In the genomic region with DNA sequence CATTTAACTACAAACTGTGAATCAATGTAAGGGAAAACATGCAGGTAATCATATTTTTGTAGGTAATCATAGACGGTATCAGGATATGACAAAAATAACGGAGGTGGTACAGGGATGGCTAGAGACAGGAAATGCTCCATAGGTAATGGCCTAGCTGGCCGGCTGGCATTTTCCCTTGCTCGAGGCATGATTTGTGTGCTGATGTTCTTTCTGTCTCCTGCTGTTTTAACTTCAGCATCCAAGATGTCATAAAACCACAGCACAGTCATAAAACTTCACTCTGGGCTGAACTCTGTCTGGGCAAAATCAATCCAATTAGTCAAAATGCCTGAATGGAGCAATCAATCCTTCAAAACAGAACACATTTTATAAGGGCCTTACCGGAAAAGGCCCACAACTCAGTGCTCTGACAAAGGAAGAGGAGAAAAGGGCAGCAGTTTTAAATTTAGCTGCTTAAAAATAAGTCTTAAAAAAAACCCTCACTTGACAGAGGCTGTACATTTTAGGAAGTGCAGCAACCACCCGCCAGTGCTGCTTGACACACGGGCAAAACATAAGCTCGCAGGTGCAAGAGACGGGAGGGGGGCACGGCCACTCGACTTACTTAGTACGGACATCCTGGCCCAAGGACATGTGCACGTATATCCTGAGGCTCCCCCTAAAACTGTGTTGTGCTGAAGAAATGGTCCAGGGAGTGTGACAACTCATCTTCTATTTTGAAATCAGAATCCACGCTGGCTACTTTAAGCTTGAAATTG, we compare ENCODE assay signal across 1 cellular context.
TF ChIP-seq lines count a peak whose summit lies in the region.

No MANE protein-coding gene starts in this region.

TF ChIP-seq in HEK293, 187 proteins besides CTCF, POLR2A, EP300 and RAD21 (continued from another document and continues in another):
- TF ChIP-seq, protein P1, sequence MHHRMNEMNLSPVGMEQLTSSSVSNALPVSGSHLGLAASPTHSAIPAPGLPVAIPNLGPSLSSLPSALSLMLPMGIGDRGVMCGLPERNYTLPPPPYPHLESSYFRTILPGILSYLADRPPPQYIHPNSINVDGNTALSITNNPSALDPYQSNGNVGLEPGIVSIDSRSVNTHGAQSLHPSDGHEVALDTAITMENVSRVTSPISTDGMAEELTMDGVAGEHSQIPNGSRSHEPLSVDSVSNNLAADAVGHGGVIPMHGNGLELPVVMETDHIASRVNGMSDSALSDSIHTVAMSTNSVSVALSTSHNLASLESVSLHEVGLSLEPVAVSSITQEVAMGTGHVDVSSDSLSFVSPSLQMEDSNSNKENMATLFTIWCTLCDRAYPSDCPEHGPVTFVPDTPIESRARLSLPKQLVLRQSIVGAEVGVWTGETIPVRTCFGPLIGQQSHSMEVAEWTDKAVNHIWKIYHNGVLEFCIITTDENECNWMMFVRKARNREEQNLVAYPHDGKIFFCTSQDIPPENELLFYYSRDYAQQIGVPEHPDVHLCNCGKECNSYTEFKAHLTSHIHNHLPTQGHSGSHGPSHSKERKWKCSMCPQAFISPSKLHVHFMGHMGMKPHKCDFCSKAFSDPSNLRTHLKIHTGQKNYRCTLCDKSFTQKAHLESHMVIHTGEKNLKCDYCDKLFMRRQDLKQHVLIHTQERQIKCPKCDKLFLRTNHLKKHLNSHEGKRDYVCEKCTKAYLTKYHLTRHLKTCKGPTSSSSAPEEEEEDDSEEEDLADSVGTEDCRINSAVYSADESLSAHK (tag by site-specific recombination; IDR thresholded peaks at IDR 0.05) = peak; percentile 98
- TF ChIP-seq ZNF777 (tag by site-specific recombination; IDR thresholded peaks at IDR 0.05; ENCODE audit: borderline replicate concordance) (no peak), KLF9 (tag by site-specific recombination; IDR thresholded peaks at IDR 0.05; ENCODE audit: low read depth) (peak; percentile 49; the same call in 1 of the 2 replicates), IKZF3 (tag by site-specific recombination; IDR thresholded peaks at IDR 0.05) (peak; percentile 97), ZNF214 (tag by site-specific recombination; IDR thresholded peaks at IDR 0.05; ENCODE audit: borderline replicate concordance) (no peak), ZNF114 (tag by site-specific recombination; IDR thresholded peaks at IDR 0.05) (no peak), FEZF1 (tag by site-specific recombination; IDR thresholded peaks at IDR 0.05) (peak; percentile 100), ZNF561 (tag by site-specific recombination; IDR thresholded peaks at IDR 0.05; ENCODE audit: borderline replicate concordance) (peak; percentile 97), ZNF394 (tag by site-specific recombination; IDR thresholded peaks at IDR 0.05; ENCODE audit: borderline replicate concordance) (peak; percentile 49; the same call in 1 of the 2 replicates), ZFHX2 (tag by site-specific recombination; conservative IDR thresholded peaks at IDR 0.05) (no peak), ZNF274 (IDR thresholded peaks at IDR 0.05; ENCODE audit: low read length) (no peak), ZNF274 (tag by site-specific recombination; IDR thresholded peaks at IDR 0.05; ENCODE audit: borderline replicate concordance) (no peak), ZNF677 (tag by site-specific recombination; IDR thresholded peaks at IDR 0.05) (no peak), ZSCAN23 (tag by site-specific recombination; IDR thresholded peaks at IDR 0.05) (peak; percentile 32; the same call in 1 of the 2 replicates), ZNF501 (tag by site-specific recombination; IDR thresholded peaks at IDR 0.05) (peak; percentile 69; the same call in 1 of the 2 replicates), ZEB2 (tag by site-specific recombination; IDR thresholded peaks at IDR 0.05) (peak; percentile 93), YY2 (tag by site-specific recombination; IDR thresholded peaks at IDR 0.05) (no peak), ZNF843 (tag by site-specific recombination; IDR thresholded peaks at IDR 0.05) (peak; percentile 99), HOXC10 (CRISPR knock-in tag; IDR thresholded peaks at IDR 0.05) (no peak), TCF7L2 (IDR thresholded peaks at IDR 0.05; ENCODE audit: borderline replicate concordance, low read depth, low read length) (peak; percentile 67), SCRT1 (tag by site-specific recombination; IDR thresholded peaks at IDR 0.05; ENCODE audit: borderline replicate concordance) (peak; percentile 56; the same call in 1 of the 2 replicates), ZNF624 (tag by site-specific recombination; IDR thresholded peaks at IDR 0.05) (no peak), ZNF596 (tag by site-specific recombination; IDR thresholded peaks at IDR 0.05) (peak; percentile 70), ZNF121 (tag by site-specific recombination; IDR thresholded peaks at IDR 0.05) (peak; percentile 92), SCRT2 (tag by site-specific recombination; IDR thresholded peaks at IDR 0.05) (no peak), ZNF670 (tag by site-specific recombination; IDR thresholded peaks at IDR 0.05; ENCODE audit: low read depth) (no peak), REPIN1 (tag by site-specific recombination; IDR thresholded peaks at IDR 0.05; ENCODE audit: low read depth) (no peak), ZNF473 (tag by site-specific recombination; IDR thresholded peaks at IDR 0.05) (no peak), BCL11A (tag by site-specific recombination; IDR thresholded peaks at IDR 0.05; ENCODE audit: low read depth) (peak; percentile 88), ZNF184 (tag by site-specific recombination; IDR thresholded peaks at IDR 0.05) (no peak), ZNF266 (tag by site-specific recombination; IDR thresholded peaks at IDR 0.05; ENCODE audit: low read depth) (no peak), HOXD13 (CRISPR knock-in tag; IDR thresholded peaks at IDR 0.05; ENCODE audit: borderline replicate concordance) (peak; percentile 80), ZNF335 (tag by site-specific recombination; conservative IDR thresholded peaks at IDR 0.05) (peak; percentile 44), ZNF830 (tag by site-specific recombination; IDR thresholded peaks at IDR 0.05; ENCODE audit: low read depth) (no peak), ZNF791 (tag by site-specific recombination; IDR thresholded peaks at IDR 0.05) (no peak), ZNF530 (tag by site-specific recombination; IDR thresholded peaks at IDR 0.05; ENCODE audit: low read depth) (no peak), SP2 (tag by site-specific recombination; IDR thresholded peaks at IDR 0.05) (peak; percentile 49), ZNF549 (tag by site-specific recombination; IDR thresholded peaks at IDR 0.05) (no peak), OSR2 (tag by site-specific recombination; IDR thresholded peaks at IDR 0.05) (peak; percentile 95)
- TF ChIP-seq, protein P2, sequence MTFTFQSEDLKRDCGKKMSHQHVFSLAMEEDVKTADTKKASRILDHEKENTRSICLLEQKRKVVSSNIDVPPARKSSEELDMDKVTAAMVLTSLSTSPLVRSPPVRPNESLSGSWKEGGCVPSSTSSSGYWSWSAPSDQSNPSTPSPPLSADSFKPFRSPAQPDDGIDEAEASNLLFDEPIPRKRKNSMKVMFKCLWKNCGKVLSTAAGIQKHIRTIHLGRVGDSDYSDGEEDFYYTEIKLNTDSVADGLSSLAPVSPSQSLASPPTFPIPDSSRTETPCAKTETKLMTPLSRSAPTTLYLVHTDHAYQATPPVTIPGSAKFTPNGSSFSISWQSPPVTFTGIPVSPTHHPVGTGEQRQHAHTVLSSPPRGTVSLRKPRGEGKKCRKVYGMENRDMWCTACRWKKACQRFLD (tag by site-specific recombination; IDR thresholded peaks at IDR 0.05) = no peak
- TF ChIP-seq, protein P3, sequence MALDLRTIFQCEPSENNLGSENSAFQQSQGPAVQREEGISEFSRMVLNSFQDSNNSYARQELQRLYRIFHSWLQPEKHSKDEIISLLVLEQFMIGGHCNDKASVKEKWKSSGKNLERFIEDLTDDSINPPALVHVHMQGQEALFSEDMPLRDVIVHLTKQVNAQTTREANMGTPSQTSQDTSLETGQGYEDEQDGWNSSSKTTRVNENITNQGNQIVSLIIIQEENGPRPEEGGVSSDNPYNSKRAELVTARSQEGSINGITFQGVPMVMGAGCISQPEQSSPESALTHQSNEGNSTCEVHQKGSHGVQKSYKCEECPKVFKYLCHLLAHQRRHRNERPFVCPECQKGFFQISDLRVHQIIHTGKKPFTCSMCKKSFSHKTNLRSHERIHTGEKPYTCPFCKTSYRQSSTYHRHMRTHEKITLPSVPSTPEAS (tag by site-specific recombination; IDR thresholded peaks at IDR 0.05) = no peak; the same call in 1 of the 2 replicates
- TF ChIP-seq, protein P4, sequence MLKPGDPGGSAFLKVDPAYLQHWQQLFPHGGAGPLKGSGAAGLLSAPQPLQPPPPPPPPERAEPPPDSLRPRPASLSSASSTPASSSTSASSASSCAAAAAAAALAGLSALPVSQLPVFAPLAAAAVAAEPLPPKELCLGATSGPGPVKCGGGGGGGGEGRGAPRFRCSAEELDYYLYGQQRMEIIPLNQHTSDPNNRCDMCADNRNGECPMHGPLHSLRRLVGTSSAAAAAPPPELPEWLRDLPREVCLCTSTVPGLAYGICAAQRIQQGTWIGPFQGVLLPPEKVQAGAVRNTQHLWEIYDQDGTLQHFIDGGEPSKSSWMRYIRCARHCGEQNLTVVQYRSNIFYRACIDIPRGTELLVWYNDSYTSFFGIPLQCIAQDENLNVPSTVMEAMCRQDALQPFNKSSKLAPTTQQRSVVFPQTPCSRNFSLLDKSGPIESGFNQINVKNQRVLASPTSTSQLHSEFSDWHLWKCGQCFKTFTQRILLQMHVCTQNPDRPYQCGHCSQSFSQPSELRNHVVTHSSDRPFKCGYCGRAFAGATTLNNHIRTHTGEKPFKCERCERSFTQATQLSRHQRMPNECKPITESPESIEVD (tag by site-specific recombination; IDR thresholded peaks at IDR 0.05) = peak; percentile 100
- TF ChIP-seq, protein P5, sequence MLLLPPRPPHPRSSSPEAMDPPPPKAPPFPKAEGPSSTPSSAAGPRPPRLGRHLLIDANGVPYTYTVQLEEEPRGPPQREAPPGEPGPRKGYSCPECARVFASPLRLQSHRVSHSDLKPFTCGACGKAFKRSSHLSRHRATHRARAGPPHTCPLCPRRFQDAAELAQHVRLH (tag by site-specific recombination; IDR thresholded peaks at IDR 0.05) = peak; percentile 94
- TF ChIP-seq, protein P6, sequence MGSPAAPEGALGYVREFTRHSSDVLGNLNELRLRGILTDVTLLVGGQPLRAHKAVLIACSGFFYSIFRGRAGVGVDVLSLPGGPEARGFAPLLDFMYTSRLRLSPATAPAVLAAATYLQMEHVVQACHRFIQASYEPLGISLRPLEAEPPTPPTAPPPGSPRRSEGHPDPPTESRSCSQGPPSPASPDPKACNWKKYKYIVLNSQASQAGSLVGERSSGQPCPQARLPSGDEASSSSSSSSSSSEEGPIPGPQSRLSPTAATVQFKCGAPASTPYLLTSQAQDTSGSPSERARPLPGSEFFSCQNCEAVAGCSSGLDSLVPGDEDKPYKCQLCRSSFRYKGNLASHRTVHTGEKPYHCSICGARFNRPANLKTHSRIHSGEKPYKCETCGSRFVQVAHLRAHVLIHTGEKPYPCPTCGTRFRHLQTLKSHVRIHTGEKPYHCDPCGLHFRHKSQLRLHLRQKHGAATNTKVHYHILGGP (tag by site-specific recombination; IDR thresholded peaks at IDR 0.05) = peak; percentile 84
- TF ChIP-seq, protein P7, sequence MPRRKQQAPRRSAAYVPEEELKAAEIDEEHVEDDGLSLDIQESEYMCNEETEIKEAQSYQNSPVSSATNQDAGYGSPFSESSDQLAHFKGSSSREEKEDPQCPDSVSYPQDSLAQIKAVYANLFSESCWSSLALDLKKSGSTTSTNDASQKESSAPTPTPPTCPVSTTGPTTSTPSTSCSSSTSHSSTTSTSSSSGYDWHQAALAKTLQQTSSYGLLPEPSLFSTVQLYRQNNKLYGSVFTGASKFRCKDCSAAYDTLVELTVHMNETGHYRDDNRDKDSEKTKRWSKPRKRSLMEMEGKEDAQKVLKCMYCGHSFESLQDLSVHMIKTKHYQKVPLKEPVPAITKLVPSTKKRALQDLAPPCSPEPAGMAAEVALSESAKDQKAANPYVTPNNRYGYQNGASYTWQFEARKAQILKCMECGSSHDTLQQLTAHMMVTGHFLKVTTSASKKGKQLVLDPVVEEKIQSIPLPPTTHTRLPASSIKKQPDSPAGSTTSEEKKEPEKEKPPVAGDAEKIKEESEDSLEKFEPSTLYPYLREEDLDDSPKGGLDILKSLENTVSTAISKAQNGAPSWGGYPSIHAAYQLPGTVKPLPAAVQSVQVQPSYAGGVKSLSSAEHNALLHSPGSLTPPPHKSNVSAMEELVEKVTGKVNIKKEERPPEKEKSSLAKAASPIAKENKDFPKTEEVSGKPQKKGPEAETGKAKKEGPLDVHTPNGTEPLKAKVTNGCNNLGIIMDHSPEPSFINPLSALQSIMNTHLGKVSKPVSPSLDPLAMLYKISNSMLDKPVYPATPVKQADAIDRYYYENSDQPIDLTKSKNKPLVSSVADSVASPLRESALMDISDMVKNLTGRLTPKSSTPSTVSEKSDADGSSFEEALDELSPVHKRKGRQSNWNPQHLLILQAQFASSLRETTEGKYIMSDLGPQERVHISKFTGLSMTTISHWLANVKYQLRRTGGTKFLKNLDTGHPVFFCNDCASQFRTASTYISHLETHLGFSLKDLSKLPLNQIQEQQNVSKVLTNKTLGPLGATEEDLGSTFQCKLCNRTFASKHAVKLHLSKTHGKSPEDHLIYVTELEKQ (tag by site-specific recombination; IDR thresholded peaks at IDR 0.05; ENCODE audit: borderline replicate concordance) = peak; percentile 99
- TF ChIP-seq, protein P8, sequence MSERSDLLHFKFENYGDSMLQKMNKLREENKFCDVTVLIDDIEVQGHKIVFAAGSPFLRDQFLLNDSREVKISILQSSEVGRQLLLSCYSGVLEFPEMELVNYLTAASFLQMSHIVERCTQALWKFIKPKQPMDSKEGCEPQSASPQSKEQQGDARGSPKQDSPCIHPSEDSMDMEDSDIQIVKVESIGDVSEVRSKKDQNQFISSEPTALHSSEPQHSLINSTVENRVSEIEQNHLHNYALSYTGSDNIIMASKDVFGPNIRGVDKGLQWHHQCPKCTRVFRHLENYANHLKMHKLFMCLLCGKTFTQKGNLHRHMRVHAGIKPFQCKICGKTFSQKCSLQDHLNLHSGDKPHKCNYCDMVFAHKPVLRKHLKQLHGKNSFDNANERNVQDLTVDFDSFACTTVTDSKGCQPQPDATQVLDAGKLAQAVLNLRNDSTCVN (tag by site-specific recombination; optimal IDR thresholded peaks at IDR 0.05) = no peak
- TF ChIP-seq, protein P9, sequence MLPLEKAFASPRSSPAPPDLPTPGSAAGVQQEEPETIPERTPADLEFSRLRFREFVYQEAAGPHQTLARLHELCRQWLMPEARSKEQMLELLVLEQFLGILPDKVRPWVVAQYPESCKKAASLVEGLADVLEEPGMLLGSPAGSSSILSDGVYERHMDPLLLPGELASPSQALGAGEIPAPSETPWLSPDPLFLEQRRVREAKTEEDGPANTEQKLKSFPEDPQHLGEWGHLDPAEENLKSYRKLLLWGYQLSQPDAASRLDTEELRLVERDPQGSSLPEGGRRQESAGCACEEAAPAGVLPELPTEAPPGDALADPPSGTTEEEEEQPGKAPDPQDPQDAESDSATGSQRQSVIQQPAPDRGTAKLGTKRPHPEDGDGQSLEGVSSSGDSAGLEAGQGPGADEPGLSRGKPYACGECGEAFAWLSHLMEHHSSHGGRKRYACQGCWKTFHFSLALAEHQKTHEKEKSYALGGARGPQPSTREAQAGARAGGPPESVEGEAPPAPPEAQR (tag by site-specific recombination; IDR thresholded peaks at IDR 0.05) = no peak
- TF ChIP-seq, protein P10, sequence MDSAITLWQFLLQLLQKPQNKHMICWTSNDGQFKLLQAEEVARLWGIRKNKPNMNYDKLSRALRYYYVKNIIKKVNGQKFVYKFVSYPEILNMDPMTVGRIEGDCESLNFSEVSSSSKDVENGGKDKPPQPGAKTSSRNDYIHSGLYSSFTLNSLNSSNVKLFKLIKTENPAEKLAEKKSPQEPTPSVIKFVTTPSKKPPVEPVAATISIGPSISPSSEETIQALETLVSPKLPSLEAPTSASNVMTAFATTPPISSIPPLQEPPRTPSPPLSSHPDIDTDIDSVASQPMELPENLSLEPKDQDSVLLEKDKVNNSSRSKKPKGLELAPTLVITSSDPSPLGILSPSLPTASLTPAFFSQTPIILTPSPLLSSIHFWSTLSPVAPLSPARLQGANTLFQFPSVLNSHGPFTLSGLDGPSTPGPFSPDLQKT (IDR thresholded peaks at IDR 0.05; ENCODE audit: borderline replicate concordance, low read depth, low read length) = no peak
